Comparison of ENCODE assay signal across 1 cellular context in genomic region chr6:79078057-79078969, GRCh38.
TF ChIP-seq lines count a peak whose summit lies in the region.

PHIP (minus strand) TSS chr6:79078254; CDS start chr6:79078068, 186 bp downstream.

TF ChIP-seq in K562, 482 proteins besides CTCF, POLR2A, EP300 and RAD21 (continued from another document):
- TF ChIP-seq NR2C1 (IDR thresholded peaks at IDR 0.05) (no peak), NR2C1 (tag; IDR thresholded peaks at IDR 0.05) (no peak), ZNF398 (CRISPR knock-in tag; IDR thresholded peaks at IDR 0.05) (no peak), TFAM (CRISPR knock-in tag; conservative IDR thresholded peaks at IDR 0.05) (no peak), ZC3H8 (IDR thresholded peaks at IDR 0.05) (no peak), TCF7L2 (IDR thresholded peaks at IDR 0.05; ENCODE audit: low read depth, low read length) (no peak), MCM5 (IDR thresholded peaks at IDR 0.05; ENCODE audit: low read depth) (no peak), MAZ (CRISPR knock-in tag; conservative IDR thresholded peaks at IDR 0.05 in 1 of 2, IDR thresholded peaks at IDR 0.05 in 1 of 2) (peak; percentile 81 to 98), NCOA1 (IDR thresholded peaks at IDR 0.05; ENCODE audit: low read depth) (no peak), LCOR (CRISPR knock-in tag; IDR thresholded peaks at IDR 0.05) (no peak), ZNF24 (IDR thresholded peaks at IDR 0.05) (no peak; the same call in 1 of the 2 replicates), ZFP36 (IDR thresholded peaks at IDR 0.05; ENCODE audit: low read depth, low read length, partially characterized antibody) (no peak), ATF7 (IDR thresholded peaks at IDR 0.05) (peak; percentile 69), ETV5 (CRISPR knock-in tag; IDR thresholded peaks at IDR 0.05; ENCODE audit: low read depth) (no peak), E2F3 (CRISPR knock-in tag; IDR thresholded peaks at IDR 0.05) (no peak), HEY1 (CRISPR knock-in tag; IDR thresholded peaks at IDR 0.05; ENCODE audit: borderline replicate concordance) (no peak), E2F1 (CRISPR knock-in tag; IDR thresholded peaks at IDR 0.05) (no peak), ELF4 (CRISPR knock-in tag; IDR thresholded peaks at IDR 0.05) (no peak), ZNF699 (CRISPR knock-in tag; IDR thresholded peaks at IDR 0.05; ENCODE audit: insufficient replicate concordance) (no peak), ERF (CRISPR knock-in tag; IDR thresholded peaks at IDR 0.05) (no peak), CCAR2 (IDR thresholded peaks at IDR 0.05; ENCODE audit: low read depth, low read length) (no peak), ZNF324 (CRISPR knock-in tag; IDR thresholded peaks at IDR 0.05) (no peak), NELFE (IDR thresholded peaks at IDR 0.05; ENCODE audit: insufficient read depth, insufficient read length) (no peak), RBM14 (IDR thresholded peaks at IDR 0.05; ENCODE audit: borderline replicate concordance, insufficient read depth, low read depth, low read length) (no peak), CTCFL (IDR thresholded peaks at IDR 0.05; ENCODE audit: borderline replicate concordance, insufficient read depth, low read depth, low read length, poor library complexity, severe bottlenecking) (no peak), SNRNP70 (optimal IDR thresholded peaks at IDR 0.05; ENCODE audit: low read depth, low read length) (no peak), TBL1XR1 (IDR thresholded peaks at IDR 0.05; ENCODE audit: low read length in 2 of 2) (peak in 1 of 2 experiments; percentile 71; a peak in 2 of 4 replicates), ZNF551 (CRISPR knock-in tag; IDR thresholded peaks at IDR 0.05) (no peak), PYGO2 (tag; IDR thresholded peaks at IDR 0.05) (no peak), ZNF609 (CRISPR knock-in tag; IDR thresholded peaks at IDR 0.05; ENCODE audit: borderline replicate concordance) (no peak), ZNF134 (CRISPR knock-in tag; conservative IDR thresholded peaks at IDR 0.05) (no peak), ZNF12 (CRISPR knock-in tag; IDR thresholded peaks at IDR 0.05) (no peak; the same call in 1 of the 2 replicates), HES1 (IDR thresholded peaks at IDR 0.05; ENCODE audit: low read depth) (no peak), HNRNPUL1 (IDR thresholded peaks at IDR 0.05; ENCODE audit: low read length) (no peak), SMARCC2 (IDR thresholded peaks at IDR 0.05; ENCODE audit: low read depth) (peak; percentile 10; the same call in 1 of the 2 replicates), ZNF239 (CRISPR knock-in tag; IDR thresholded peaks at IDR 0.05) (no peak), KDM2B (CRISPR knock-in tag; IDR thresholded peaks at IDR 0.05) (0 out of 2 replicates have a peak, but pooled peaks have one; percentile 13), TEAD4 (IDR thresholded peaks at IDR 0.05; ENCODE audit: low read length) (no peak), TEAD4 (CRISPR knock-in tag; IDR thresholded peaks at IDR 0.05; ENCODE audit: borderline replicate concordance) (no peak), TSHZ1 (CRISPR knock-in tag; IDR thresholded peaks at IDR 0.05) (no peak), ZNF311 (CRISPR knock-in tag; IDR thresholded peaks at IDR 0.05) (no peak), BACH1 (tag; IDR thresholded peaks at IDR 0.05) (no peak), CREBBP (IDR thresholded peaks at IDR 0.05; ENCODE audit: low read depth, low read length) (no peak), ZNF717 (CRISPR knock-in tag; IDR thresholded peaks at IDR 0.05) (no peak), ZNF436 (CRISPR knock-in tag; IDR thresholded peaks at IDR 0.05) (no peak), NFRKB (IDR thresholded peaks at IDR 0.05; ENCODE audit: low read depth) (peak; percentile 83; the same call in 1 of the 2 replicates), ZNF507 (tag; conservative IDR thresholded peaks at IDR 0.05) (no peak), BDP1 (IDR thresholded peaks at IDR 0.05; ENCODE audit: insufficient read depth, insufficient read length) (no peak), SNIP1 (IDR thresholded peaks at IDR 0.05; ENCODE audit: low read depth) (no peak)
